In genomic region chr2:185526156-185526555, GRCh38 we compare ENCODE assay signal across 31 cellular contexts.
A peak's percentile ranks its signal among the peaks of the same experiment; 100 is the strongest.
DNase-seq lines count a peak whose midpoint lies in the region; ATAC-seq and TF ChIP-seq lines count a peak whose summit lies in the region.
"Had no signal": no experiment of that assay in that cellular context is flagged by ENCODE, and none has a peak within 500 bp of the region (broad histone marks: within the 10 kb centered on the region; RNA-seq: fewer than 3 reads in every experiment).

No MANE protein-coding gene starts in this region.

- 92 to 94% methylated on average over 1 of the region's 1 CpG for WGBS in esophagus squamous epithelium, 2 donors

- DNase-seq in head of caudate nucleus = peak in 33 of 42 donors; percentile 2 to 68 (median 35)
- peak; percentile 6 for DNase-seq in inferior parietal cortex (ENCODE audit: extremely low spot score)
- peak; percentile 48 for DNase-seq in putamen (ENCODE audit: low spot score)
- DNase-seq in esophagus squamous epithelium (lab: John Stamatoyannopoulos, UW) = no peak
- DNase-seq: 8988T; ACHN; AML-193; BE2C; C1 segment of cervical spinal cord; Caco-2; Calu3; CD4-positive, alpha-beta memory T cell; CD4-positive, alpha-beta T cell; CD4-positive, CD25-positive, alpha-beta regulatory T cell; CD8-positive, alpha-beta memory T cell; CD8-positive, alpha-beta T cell; COR-L47; DMS 273 treated with DMSO at 0.1 percent for 48 hours; DMS153; DMS53; DMS79; DMS79 treated with DMSO at 0.1 percent for 48 hours; DND-41; EL had no signal

- no peaks in the 10 kb centered on the region for H3K9me3 ChIP-seq in esophagus squamous epithelium
- H3K9me3 ChIP-seq: A549, BE2C, Caco-2 had no signal

- H3K27ac ChIP-seq in esophagus squamous epithelium = no peak overlapping the region
- H3K27ac ChIP-seq: 22Rv1; A549; BLaER1; BLaER1 treated with 17β-estradiol and CSF1 and Interleukin-3, amounts not matched to agents 10 nM and 100 nM; C4-2B had no signal

- intact Hi-C loops in head of caudate nucleus (cut with DNase I) (no loop called here), esophagus squamous epithelium (cut with DNase I) (no loop called here)

- no peaks in the 10 kb centered on the region for H3K36me3 ChIP-seq in esophagus squamous epithelium
- H3K36me3 ChIP-seq: BE2C; BLaER1; BLaER1 treated with 17β-estradiol and CSF1 and Interleukin-3, amounts not matched to agents 10 nM and 100 nM had no signal

- ATAC-seq in GM21529 (IDR thresholded peaks at IDR 0.05; ENCODE audit: unreplicated experiment) (no peak), HG03135 (IDR thresholded peaks at IDR 0.05; ENCODE audit: unreplicated experiment) (no peak)
- ATAC-seq: A549; CD8-positive, alpha-beta T cell had no signal

- no peak overlapping the region for H3K4me3 ChIP-seq in esophagus squamous epithelium
- H3K4me3 ChIP-seq: A549; BLaER1; BLaER1 treated with 17β-estradiol and CSF1 and Interleukin-3, amounts not matched to agents 10 nM and 100 nM had no signal

- H3K4me1 ChIP-seq in esophagus squamous epithelium = no peaks in the 10 kb centered on the region
- H3K4me1 ChIP-seq: A549; BE2C; BLaER1; BLaER1 treated with 17β-estradiol and CSF1 and Interleukin-3, amounts not matched to agents 10 nM and 100 nM; Caco-2 had no signal

- H3K27me3 ChIP-seq in esophagus squamous epithelium = no peaks in the 10 kb centered on the region
- H3K27me3 ChIP-seq: BE2C; BLaER1; BLaER1 treated with 17β-estradiol and CSF1 and Interleukin-3, amounts not matched to agents 10 nM and 100 nM had no signal

- no peak for TF ChIP-seq POLR2A in esophagus squamous epithelium (IDR thresholded peaks at IDR 0.05)

- no peak for TF ChIP-seq CTCF in esophagus squamous epithelium (IDR thresholded peaks at IDR 0.05)
